In the genomic region with DNA sequence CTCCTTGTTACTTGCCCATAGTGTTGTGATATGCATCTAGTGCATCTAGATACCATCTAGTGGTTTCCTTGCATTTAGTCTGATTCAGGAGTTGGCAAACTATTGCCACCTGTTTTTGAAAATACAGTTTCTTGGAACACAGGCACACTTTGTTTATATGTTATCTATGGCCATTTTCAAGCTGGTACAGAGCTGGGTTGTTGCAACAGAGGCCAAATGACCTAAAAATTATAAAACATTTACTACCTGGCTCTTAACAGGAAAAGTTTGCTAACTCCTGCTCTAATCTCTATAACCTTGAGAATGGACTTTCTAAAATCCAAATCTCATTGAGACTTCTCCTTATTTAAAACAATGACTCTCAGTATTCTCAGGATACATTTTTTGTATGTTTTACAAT, we compare ENCODE assay signal across 10 cellular contexts. TPM values are rescaled to one million over a fixed set of nuclear protein-coding genes. Genes with fewer than 3 reads are reported as not detected.
"Had no signal": no experiment of that assay in that cellular context is flagged by ENCODE, and none has a peak within 500 bp of the region (broad histone marks: within the 10 kb centered on the region; RNA-seq: fewer than 3 reads in every experiment).

No MANE protein-coding gene starts in this region.

- H2AFZ ChIP-seq: GM23338 had no signal

- H3K27ac ChIP-seq: HL-60 had no signal

- FAIRE-seq: H1, H54, K562 had no signal

- H3K4me2 ChIP-seq: GM23338 had no signal

- ATAC-seq: GM23338, K562 had no signal

- DNase-seq: H9, HCEC 1CT, IMR-90, KG1 had no signal

- H3K4me3 ChIP-seq: GM23338, K562 had no signal

RNA-seq across cellular contexts. Expression of a gene that starts 29.0 kb away (rescaled TPM):
- total RNA-seq: GM23338, H1, H9, HT1080, IMR-90, K562 had no signal
- polyA plus RNA-seq: GM23338, H1, IMR-90, K562 had no signal

RNA-seq across cellular contexts. Expression of a gene that starts 52.1 kb away (rescaled TPM):
- total RNA-seq: GM23338, H1, H9, HT1080, IMR-90, K562 had no signal
- polyA plus RNA-seq: GM23338, H1, IMR-90, K562 had no signal
